Comparison of ENCODE assay signal across 1 cellular context in the genomic region with DNA sequence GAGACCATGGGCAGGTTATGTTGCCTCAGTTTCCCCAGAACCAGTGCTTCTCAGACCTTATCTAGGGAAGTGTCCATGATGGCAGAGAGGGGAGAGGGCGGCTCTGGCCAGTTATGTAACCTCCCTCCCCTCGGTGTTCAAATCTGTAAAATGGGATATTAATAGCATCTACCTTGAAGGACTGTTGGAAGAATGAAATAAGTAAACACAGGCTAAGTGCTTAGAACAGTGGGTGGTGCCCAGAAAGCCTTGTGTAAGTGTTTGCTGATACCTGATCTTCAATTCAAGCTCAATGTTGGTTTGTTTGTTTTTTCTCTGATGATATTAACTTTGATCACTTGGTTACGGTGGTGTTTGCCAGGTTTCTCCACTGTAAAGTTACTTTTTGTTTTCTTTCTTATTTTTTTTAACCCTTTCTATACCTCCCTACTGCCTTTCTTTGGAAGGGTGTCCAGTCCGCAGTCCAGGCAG.
TF ChIP-seq lines count a peak whose summit lies in the region.

No MANE protein-coding gene starts in this region.

TF ChIP-seq in HEK293, 187 proteins besides CTCF, POLR2A, EP300 and RAD21 (continued from another document and continues in another):
- TF ChIP-seq, protein P1, sequence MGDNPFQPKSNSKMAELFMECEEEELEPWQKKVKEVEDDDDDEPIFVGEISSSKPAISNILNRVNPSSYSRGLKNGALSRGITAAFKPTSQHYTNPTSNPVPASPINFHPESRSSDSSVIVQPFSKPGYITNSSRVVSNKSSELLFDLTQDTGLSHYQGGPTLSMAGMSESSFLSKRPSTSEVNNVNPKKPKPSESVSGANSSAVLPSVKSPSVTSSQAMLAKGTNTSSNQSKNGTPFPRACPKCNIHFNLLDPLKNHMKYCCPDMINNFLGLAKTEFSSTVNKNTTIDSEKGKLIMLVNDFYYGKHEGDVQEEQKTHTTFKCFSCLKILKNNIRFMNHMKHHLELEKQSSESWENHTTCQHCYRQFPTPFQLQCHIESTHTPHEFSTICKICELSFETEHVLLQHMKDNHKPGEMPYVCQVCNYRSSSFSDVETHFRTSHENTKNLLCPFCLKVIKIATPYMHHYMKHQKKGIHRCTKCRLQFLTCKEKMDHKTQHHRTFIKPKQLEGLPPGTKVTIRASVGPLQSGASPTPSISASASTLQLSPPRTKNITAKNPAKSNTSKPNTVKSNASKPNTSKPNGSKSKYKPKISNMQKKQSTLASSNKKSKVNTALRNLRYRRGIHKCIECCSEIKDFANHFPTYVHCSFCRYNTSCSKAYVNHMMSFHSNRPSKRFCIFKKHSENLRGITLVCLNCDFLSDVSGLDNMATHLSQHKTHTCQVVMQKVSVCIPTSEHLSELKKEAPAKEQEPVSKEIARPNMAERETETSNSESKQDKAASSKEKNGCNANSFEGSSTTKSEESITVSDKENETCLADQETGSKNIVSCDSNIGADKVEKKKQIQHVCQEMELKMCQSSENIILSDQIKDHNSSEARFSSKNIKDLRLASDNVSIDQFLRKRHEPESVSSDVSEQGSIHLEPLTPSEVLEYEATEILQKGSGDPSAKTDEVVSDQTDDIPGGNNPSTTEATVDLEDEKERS (tag by site-specific recombination; IDR thresholded peaks at IDR 0.05) = no peak
- TF ChIP-seq, protein P2, sequence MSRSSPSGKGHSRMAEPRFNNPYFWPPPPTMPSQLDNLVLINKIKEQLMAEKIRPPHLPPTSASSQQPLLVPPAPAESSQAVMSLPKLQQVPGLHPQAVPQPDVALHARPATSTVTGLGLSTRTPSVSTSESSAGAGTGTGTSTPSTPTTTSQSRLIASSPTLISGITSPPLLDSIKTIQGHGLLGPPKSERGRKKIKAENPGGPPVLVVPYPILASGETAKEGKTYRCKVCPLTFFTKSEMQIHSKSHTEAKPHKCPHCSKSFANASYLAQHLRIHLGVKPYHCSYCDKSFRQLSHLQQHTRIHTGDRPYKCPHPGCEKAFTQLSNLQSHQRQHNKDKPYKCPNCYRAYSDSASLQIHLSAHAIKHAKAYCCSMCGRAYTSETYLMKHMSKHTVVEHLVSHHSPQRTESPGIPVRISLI (tag by site-specific recombination; IDR thresholded peaks at IDR 0.05) = no peak
- TF ChIP-seq, protein P3, sequence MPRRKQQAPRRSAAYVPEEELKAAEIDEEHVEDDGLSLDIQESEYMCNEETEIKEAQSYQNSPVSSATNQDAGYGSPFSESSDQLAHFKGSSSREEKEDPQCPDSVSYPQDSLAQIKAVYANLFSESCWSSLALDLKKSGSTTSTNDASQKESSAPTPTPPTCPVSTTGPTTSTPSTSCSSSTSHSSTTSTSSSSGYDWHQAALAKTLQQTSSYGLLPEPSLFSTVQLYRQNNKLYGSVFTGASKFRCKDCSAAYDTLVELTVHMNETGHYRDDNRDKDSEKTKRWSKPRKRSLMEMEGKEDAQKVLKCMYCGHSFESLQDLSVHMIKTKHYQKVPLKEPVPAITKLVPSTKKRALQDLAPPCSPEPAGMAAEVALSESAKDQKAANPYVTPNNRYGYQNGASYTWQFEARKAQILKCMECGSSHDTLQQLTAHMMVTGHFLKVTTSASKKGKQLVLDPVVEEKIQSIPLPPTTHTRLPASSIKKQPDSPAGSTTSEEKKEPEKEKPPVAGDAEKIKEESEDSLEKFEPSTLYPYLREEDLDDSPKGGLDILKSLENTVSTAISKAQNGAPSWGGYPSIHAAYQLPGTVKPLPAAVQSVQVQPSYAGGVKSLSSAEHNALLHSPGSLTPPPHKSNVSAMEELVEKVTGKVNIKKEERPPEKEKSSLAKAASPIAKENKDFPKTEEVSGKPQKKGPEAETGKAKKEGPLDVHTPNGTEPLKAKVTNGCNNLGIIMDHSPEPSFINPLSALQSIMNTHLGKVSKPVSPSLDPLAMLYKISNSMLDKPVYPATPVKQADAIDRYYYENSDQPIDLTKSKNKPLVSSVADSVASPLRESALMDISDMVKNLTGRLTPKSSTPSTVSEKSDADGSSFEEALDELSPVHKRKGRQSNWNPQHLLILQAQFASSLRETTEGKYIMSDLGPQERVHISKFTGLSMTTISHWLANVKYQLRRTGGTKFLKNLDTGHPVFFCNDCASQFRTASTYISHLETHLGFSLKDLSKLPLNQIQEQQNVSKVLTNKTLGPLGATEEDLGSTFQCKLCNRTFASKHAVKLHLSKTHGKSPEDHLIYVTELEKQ (tag by site-specific recombination; IDR thresholded peaks at IDR 0.05; ENCODE audit: borderline replicate concordance) = peak; percentile 91
- TF ChIP-seq GFI1B (tag by site-specific recombination; IDR thresholded peaks at IDR 0.05) (peak; percentile 70), ZNF239 (tag by site-specific recombination; IDR thresholded peaks at IDR 0.05) (no peak), ZNF549 (tag by site-specific recombination; IDR thresholded peaks at IDR 0.05) (no peak), ZNF341 (tag by site-specific recombination; IDR thresholded peaks at IDR 0.05; ENCODE audit: low read depth) (no peak), PRDM1 (tag by site-specific recombination; IDR thresholded peaks at IDR 0.05) (no peak), ZBTB21 (tag by site-specific recombination; IDR thresholded peaks at IDR 0.05) (peak; percentile 61; the same call in 1 of the 2 replicates), TRIM28 (IDR thresholded peaks at IDR 0.05; ENCODE audit: borderline replicate concordance, low read length) (no peak), OVOL3 (tag by site-specific recombination; IDR thresholded peaks at IDR 0.05) (0 out of 2 replicates have a peak, but pooled peaks have one; percentile 13), WT1 (tag by site-specific recombination; IDR thresholded peaks at IDR 0.05) (peak; percentile 96), ZFP69B (tag by site-specific recombination; IDR thresholded peaks at IDR 0.05) (peak; percentile 53; the same call in 1 of the 2 replicates), ZNF560 (tag by site-specific recombination; IDR thresholded peaks at IDR 0.05; ENCODE audit: borderline replicate concordance) (no peak), ZFP37 (tag by site-specific recombination; IDR thresholded peaks at IDR 0.05) (no peak), ZNF16 (tag by site-specific recombination; IDR thresholded peaks at IDR 0.05; ENCODE audit: low read depth) (no peak; the same call in 1 of the 2 replicates), ZNF174 (tag by site-specific recombination; IDR thresholded peaks at IDR 0.05) (no peak), ZNF792 (tag by site-specific recombination; IDR thresholded peaks at IDR 0.05) (no peak), KLF10 (tag by site-specific recombination; IDR thresholded peaks at IDR 0.05) (peak; percentile 82), ZNF571 (tag by site-specific recombination; IDR thresholded peaks at IDR 0.05) (no peak), ZBTB20 (tag by site-specific recombination; IDR thresholded peaks at IDR 0.05) (no peak), ZFHX2 (tag by site-specific recombination; conservative IDR thresholded peaks at IDR 0.05) (peak; percentile 34; the same call in 1 of the 2 replicates), ZNF146 (tag by site-specific recombination; IDR thresholded peaks at IDR 0.05) (peak; percentile 36; the same call in 1 of the 2 replicates), KLF8 (tag by site-specific recombination; IDR thresholded peaks at IDR 0.05) (peak; percentile 79), ZNF169 (tag by site-specific recombination; IDR thresholded peaks at IDR 0.05) (no peak), KLF7 (tag by site-specific recombination; IDR thresholded peaks at IDR 0.05; ENCODE audit: borderline replicate concordance) (peak; percentile 77; the same call in 1 of the 2 replicates), ZNF433 (tag by site-specific recombination; IDR thresholded peaks at IDR 0.05; ENCODE audit: low read depth) (no peak), ZNF391 (tag by site-specific recombination; IDR thresholded peaks at IDR 0.05; ENCODE audit: borderline replicate concordance, low read depth) (peak; percentile 23; the same call in 1 of the 2 replicates), ZNF23 (tag by site-specific recombination; IDR thresholded peaks at IDR 0.05; ENCODE audit: borderline replicate concordance) (no peak), FEZF1 (tag by site-specific recombination; IDR thresholded peaks at IDR 0.05) (peak; percentile 93), ZNF426 (tag by site-specific recombination; IDR thresholded peaks at IDR 0.05) (no peak), ZNF548 (tag by site-specific recombination; IDR thresholded peaks at IDR 0.05) (no peak), ZNF324 (tag by site-specific recombination; IDR thresholded peaks at IDR 0.05) (no peak; the same call in 1 of the 2 replicates), ZNF133 (tag by site-specific recombination; IDR thresholded peaks at IDR 0.05) (no peak)
- TF ChIP-seq, protein P4, sequence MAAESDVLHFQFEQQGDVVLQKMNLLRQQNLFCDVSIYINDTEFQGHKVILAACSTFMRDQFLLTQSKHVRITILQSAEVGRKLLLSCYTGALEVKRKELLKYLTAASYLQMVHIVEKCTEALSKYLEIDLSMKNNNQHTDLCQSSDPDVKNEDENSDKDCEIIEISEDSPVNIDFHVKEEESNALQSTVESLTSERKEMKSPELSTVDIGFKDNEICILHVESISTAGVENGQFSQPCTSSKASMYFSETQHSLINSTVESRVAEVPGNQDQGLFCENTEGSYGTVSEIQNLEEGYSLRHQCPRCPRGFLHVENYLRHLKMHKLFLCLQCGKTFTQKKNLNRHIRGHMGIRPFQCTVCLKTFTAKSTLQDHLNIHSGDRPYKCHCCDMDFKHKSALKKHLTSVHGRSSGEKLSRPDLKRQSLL (tag by site-specific recombination; IDR thresholded peaks at IDR 0.05) = peak; percentile 81
- TF ChIP-seq, protein P5, sequence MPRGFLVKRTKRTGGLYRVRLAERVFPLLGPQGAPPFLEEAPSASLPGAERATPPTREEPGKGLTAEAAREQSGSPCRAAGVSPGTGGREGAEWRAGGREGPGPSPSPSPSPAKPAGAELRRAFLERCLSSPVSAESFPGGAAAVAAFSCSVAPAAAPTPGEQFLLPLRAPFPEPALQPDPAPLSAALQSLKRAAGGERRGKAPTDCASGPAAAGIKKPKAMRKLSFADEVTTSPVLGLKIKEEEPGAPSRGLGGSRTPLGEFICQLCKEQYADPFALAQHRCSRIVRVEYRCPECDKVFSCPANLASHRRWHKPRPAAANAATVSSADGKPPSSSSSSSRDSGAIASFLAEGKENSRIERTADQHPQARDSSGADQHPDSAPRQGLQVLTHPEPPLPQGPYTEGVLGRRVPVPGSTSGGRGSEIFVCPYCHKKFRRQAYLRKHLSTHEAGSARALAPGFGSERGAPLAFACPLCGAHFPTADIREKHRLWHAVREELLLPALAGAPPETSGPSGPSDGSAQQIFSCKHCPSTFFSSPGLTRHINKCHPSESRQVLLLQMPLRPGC (tag by site-specific recombination; IDR thresholded peaks at IDR 0.05) = peak; percentile 97
- TF ChIP-seq, protein P6, sequence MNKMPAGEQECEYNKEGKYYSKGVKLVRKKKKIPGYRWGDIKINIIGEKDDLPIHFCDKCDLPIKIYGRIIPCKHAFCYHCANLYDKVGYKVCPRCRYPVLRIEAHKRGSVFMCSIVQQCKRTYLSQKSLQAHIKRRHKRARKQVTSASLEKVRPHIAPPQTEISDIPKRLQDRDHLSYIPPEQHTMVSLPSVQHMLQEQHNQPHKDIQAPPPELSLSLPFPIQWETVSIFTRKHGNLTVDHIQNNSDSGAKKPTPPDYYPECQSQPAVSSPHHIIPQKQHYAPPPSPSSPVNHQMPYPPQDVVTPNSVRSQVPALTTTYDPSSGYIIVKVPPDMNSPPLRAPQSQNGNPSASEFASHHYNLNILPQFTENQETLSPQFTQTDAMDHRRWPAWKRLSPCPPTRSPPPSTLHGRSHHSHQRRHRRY (tag by site-specific recombination; IDR thresholded peaks at IDR 0.05) = no peak
- TF ChIP-seq, protein P7, sequence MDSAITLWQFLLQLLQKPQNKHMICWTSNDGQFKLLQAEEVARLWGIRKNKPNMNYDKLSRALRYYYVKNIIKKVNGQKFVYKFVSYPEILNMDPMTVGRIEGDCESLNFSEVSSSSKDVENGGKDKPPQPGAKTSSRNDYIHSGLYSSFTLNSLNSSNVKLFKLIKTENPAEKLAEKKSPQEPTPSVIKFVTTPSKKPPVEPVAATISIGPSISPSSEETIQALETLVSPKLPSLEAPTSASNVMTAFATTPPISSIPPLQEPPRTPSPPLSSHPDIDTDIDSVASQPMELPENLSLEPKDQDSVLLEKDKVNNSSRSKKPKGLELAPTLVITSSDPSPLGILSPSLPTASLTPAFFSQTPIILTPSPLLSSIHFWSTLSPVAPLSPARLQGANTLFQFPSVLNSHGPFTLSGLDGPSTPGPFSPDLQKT (IDR thresholded peaks at IDR 0.05; ENCODE audit: borderline replicate concordance, low read depth, low read length) = no peak
- TF ChIP-seq, protein P8, sequence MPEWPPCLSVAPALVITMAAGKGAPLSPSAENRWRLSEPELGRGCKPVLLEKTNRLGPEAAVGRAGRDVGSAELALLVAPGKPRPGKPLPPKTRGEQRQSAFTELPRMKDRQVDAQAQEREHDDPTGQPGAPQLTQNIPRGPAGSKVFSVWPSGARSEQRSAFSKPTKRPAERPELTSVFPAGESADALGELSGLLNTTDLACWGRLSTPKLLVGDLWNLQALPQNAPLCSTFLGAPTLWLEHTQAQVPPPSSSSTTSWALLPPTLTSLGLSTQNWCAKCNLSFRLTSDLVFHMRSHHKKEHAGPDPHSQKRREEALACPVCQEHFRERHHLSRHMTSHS (tag by site-specific recombination; IDR thresholded peaks at IDR 0.05) = no peak
- TF ChIP-seq, protein P9, sequence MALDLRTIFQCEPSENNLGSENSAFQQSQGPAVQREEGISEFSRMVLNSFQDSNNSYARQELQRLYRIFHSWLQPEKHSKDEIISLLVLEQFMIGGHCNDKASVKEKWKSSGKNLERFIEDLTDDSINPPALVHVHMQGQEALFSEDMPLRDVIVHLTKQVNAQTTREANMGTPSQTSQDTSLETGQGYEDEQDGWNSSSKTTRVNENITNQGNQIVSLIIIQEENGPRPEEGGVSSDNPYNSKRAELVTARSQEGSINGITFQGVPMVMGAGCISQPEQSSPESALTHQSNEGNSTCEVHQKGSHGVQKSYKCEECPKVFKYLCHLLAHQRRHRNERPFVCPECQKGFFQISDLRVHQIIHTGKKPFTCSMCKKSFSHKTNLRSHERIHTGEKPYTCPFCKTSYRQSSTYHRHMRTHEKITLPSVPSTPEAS (tag by site-specific recombination; IDR thresholded peaks at IDR 0.05) = no peak; the same call in 1 of the 2 replicates
- TF ChIP-seq, protein P10, sequence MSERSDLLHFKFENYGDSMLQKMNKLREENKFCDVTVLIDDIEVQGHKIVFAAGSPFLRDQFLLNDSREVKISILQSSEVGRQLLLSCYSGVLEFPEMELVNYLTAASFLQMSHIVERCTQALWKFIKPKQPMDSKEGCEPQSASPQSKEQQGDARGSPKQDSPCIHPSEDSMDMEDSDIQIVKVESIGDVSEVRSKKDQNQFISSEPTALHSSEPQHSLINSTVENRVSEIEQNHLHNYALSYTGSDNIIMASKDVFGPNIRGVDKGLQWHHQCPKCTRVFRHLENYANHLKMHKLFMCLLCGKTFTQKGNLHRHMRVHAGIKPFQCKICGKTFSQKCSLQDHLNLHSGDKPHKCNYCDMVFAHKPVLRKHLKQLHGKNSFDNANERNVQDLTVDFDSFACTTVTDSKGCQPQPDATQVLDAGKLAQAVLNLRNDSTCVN (tag by site-specific recombination; optimal IDR thresholded peaks at IDR 0.05) = no peak
